ENCODE assay signal across 1 cellular context in the genomic region with DNA sequence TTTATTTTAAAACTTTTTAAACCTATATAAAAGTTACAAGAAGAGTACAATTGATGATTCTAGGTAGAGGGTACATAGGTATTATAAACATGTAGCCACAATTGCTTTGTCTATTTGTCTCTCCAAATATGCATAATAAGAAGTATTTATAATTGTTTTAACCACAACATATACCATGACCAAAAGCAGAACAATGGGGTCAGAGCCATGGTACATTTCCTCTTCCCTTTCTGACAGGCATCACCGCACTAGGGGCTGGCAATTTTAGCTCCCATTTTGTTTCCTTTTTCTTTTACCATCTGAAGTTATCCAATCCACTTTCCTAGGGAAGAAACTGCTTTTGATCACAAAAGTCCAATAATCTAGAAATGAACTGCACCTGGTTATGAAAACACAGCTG.
TF ChIP-seq lines count a peak whose summit lies in the region.

No MANE protein-coding gene starts in this region.

TF ChIP-seq in GM12878, 131 proteins besides CTCF, POLR2A, EP300 and RAD21:
- no peak for TF ChIP-seq SPI1 (IDR thresholded peaks at IDR 0.05; ENCODE audit: borderline replicate concordance, insufficient read depth, low read depth, low read length)
- no peak for TF ChIP-seq MTA2 (IDR thresholded peaks at IDR 0.05; ENCODE audit: low read depth)
- TF ChIP-seq DPF2 (IDR thresholded peaks at IDR 0.05), result no peak
- no peak for TF ChIP-seq YY1 (IDR thresholded peaks at IDR 0.05; ENCODE audit: low read depth, low read length)
- TF ChIP-seq CHD1 (IDR thresholded peaks at IDR 0.05; ENCODE audit: low read depth, low read length), result no peak
- TF ChIP-seq, protein P1, sequence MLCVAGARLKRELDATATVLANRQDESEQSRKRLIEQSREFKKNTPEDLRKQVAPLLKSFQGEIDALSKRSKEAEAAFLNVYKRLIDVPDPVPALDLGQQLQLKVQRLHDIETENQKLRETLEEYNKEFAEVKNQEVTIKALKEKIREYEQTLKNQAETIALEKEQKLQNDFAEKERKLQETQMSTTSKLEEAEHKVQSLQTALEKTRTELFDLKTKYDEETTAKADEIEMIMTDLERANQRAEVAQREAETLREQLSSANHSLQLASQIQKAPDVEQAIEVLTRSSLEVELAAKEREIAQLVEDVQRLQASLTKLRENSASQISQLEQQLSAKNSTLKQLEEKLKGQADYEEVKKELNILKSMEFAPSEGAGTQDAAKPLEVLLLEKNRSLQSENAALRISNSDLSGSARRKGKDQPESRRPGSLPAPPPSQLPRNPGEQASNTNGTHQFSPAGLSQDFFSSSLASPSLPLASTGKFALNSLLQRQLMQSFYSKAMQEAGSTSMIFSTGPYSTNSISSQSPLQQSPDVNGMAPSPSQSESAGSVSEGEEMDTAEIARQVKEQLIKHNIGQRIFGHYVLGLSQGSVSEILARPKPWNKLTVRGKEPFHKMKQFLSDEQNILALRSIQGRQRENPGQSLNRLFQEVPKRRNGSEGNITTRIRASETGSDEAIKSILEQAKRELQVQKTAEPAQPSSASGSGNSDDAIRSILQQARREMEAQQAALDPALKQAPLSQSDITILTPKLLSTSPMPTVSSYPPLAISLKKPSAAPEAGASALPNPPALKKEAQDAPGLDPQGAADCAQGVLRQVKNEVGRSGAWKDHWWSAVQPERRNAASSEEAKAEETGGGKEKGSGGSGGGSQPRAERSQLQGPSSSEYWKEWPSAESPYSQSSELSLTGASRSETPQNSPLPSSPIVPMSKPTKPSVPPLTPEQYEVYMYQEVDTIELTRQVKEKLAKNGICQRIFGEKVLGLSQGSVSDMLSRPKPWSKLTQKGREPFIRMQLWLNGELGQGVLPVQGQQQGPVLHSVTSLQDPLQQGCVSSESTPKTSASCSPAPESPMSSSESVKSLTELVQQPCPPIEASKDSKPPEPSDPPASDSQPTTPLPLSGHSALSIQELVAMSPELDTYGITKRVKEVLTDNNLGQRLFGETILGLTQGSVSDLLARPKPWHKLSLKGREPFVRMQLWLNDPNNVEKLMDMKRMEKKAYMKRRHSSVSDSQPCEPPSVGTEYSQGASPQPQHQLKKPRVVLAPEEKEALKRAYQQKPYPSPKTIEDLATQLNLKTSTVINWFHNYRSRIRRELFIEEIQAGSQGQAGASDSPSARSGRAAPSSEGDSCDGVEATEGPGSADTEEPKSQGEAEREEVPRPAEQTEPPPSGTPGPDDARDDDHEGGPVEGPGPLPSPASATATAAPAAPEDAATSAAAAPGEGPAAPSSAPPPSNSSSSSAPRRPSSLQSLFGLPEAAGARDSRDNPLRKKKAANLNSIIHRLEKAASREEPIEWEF (IDR thresholded peaks at IDR 0.05; ENCODE audit: insufficient replicate concordance, low read depth, low read length), result no peak
- TF ChIP-seq TCF12 (IDR thresholded peaks at IDR 0.05; ENCODE audit: low read depth, low read length), result no peak
- TF ChIP-seq MEF2B (IDR thresholded peaks at IDR 0.05; ENCODE audit: partially characterized antibody, poor library complexity, severe bottlenecking), result no peak
- TF ChIP-seq SREBF2 (IDR thresholded peaks at IDR 0.05; ENCODE audit: low read length), result no peak
- no peak for TF ChIP-seq ESRRA (IDR thresholded peaks at IDR 0.05; ENCODE audit: low read length)
- TF ChIP-seq IKZF1 (conservative IDR thresholded peaks at IDR 0.05), result no peak
- no peak for TF ChIP-seq ZSCAN29 (IDR thresholded peaks at IDR 0.05)
- TF ChIP-seq POLR2AphosphoS2 (IDR thresholded peaks at IDR 0.05; ENCODE audit: low read depth, low read length), result no peak
- TF ChIP-seq HDGF (IDR thresholded peaks at IDR 0.05), result no peak
- no peak for TF ChIP-seq IRF4 (IDR thresholded peaks at IDR 0.05; ENCODE audit: low read depth, low read length)
- TF ChIP-seq, protein P2, sequence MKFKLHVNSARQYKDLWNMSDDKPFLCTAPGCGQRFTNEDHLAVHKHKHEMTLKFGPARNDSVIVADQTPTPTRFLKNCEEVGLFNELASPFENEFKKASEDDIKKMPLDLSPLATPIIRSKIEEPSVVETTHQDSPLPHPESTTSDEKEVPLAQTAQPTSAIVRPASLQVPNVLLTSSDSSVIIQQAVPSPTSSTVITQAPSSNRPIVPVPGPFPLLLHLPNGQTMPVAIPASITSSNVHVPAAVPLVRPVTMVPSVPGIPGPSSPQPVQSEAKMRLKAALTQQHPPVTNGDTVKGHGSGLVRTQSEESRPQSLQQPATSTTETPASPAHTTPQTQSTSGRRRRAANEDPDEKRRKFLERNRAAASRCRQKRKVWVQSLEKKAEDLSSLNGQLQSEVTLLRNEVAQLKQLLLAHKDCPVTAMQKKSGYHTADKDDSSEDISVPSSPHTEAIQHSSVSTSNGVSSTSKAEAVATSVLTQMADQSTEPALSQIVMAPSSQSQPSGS (IDR thresholded peaks at IDR 0.05; ENCODE audit: low read length), result no peak
- no peak for TF ChIP-seq MYB (IDR thresholded peaks at IDR 0.05; ENCODE audit: borderline replicate concordance, low read depth, low read length)
